18 cellular contexts compared by ENCODE assay signal in genomic region chr13:103568314-103568713, GRCh38.
"Had no signal": no experiment of that assay in that cellular context is flagged by ENCODE, and none has a peak within 500 bp of the region (broad histone marks: within the 10 kb centered on the region; RNA-seq: fewer than 3 reads in every experiment).

No MANE protein-coding gene starts in this region.

- DNase-seq: activated CD4-positive, alpha-beta memory T cell treated with anti-CD3 and anti-CD28 coated beads, Interleukin-2, amount 10 ng/mL, durations not matched to agents 7 days and 5 days; activated CD4-positive, alpha-beta T cell treated with anti-CD3 and anti-CD28 coated beads for 48 hours; activated effector memory CD4-positive, alpha-beta T cell treated with anti-CD3 and anti-CD28 coated beads, Interleukin-2, amount 50 U/mL, for 16 hours; activated naive CD4-positive, alpha-beta T cell treated with anti-CD3 and anti-CD28 coated beads, Interleukin-2, amount 50 U/mL, for 16 hours; activated naive CD8-positive, alpha-beta T cell treated with anti-CD3 and anti-CD28 coated beads, Interleukin-2, amount 50 U/mL, for 24 hours; activated T-cell treated with anti-CD3 and anti-CD28 coated beads, Interleukin-2, amount 50 U/mL, for 72 hours; anterior cingulate cortex; effector CD8-positive, alpha-beta T cell; erythroblast; foreskin fibroblast; left colon; right cardiac atrium; stimulated activated CD4-positive, alpha-beta T cell treated with anti-CD3 and anti-CD28 coated beads, Interleukin-4, amount 100 ng/mL, for 4 hours; substantia nigra; thyroid gland; upper lobe of right lung had no signal

- H3K4me3 ChIP-seq: thyroid gland, upper lobe of right lung had no signal

- ATAC-seq: activated naive CD8-positive, alpha-beta T cell treated with anti-CD3 and anti-CD28 coated beads, Interleukin-2, amount 50 U/mL, for 24 hours; activated T-cell treated with anti-CD3 and anti-CD28 coated beads, Interleukin-2, amount 50 U/mL, for 72 hours; left colon; natural killer cell treated with Interleukin-12 subunit alpha and Interleukin-12 subunit beta and Interleukin-15 and Interleukin-18, amount 100 ng/mL, for 72 hours; right cardiac atrium; upper lobe of right lung had no signal

- H2AFZ ChIP-seq: parathyroid adenoma had no signal

- H3K27me3 ChIP-seq: thyroid gland, upper lobe of right lung had no signal

- H3K9me3 ChIP-seq: thyroid gland, upper lobe of right lung had no signal

- H3K36me3 ChIP-seq: thyroid gland, upper lobe of right lung had no signal

- H3K27ac ChIP-seq: parathyroid adenoma, thyroid gland, upper lobe of right lung had no signal

- H3K9ac ChIP-seq: parathyroid adenoma had no signal

- H3K79me2 ChIP-seq: parathyroid adenoma had no signal
